8 cellular contexts compared by ENCODE assay signal in the genomic region with DNA sequence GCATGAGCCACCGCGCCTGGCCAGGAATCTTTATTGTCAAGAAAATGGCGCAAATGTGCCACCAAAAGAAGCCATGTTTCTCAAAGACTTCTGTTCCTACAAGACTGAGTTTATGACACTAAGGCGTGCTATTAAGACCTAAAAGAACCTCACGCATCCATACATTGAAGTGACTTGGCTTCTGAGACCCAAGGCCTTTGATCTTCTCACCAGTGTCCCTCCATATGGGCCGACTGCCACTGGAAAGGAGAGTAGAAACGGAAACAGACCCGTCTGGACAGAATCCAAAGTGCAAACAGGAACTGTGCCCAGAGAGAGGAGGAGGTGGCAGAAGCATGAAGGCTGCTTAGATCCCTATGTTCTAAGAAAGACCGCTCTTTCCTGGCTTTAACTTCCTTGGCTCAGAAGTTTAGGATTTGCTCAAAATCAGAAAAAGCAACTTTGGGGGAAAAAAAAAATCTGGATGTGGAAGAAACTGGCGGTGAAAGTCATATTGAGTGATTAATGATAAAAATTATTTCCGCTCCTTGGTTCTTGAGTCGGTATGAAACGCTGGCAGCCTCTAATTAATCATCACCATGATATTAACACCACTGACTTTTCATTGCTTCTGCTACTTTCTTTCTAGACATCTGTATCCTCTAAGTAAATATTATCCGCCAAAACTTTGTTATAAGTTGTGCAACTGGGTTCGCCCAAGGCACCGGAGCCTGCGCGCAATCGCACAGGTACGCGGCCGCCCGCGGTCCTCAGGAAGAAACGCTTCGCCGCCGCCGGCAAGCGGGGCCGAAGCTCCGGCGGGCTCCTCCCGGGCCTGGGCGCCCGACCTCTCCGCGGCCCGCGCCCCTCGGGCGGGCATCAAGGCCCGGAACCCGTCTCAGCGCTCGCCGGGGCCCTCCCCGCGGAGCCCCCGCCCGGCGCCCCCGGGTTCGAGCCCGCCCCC. TPM values are rescaled to one million over a fixed set of nuclear protein-coding genes. Genes with fewer than 3 reads are reported as not detected.
DNase-seq lines count a peak whose midpoint lies in the region; ATAC-seq and TF ChIP-seq lines count a peak whose summit lies in the region.

No MANE protein-coding gene starts in this region.

- H3K4me3 Mint-ChIP-seq in CD8-positive, alpha-beta memory T cell = peak overlapping the region; percentile 89 to 96 (median 93)
- H3K4me3 Mint-ChIP-seq in activated naive CD4-positive, alpha-beta T cell treated with anti-CD3 and anti-CD28 coated beads for 36 hours = peak overlapping the region; percentile 84

- CTCF ChIA-PET in CD8-positive, alpha-beta memory T cell (lab: Charles Lee) = no interaction called here
- CTCF ChIA-PET in activated naive CD4-positive, alpha-beta T cell treated with anti-CD3 and anti-CD28 coated beads for 36 hours (lab: Charles Lee) = no interaction called here

- H3K27ac Mint-ChIP-seq in CD8-positive, alpha-beta memory T cell = peak overlapping the region; percentile 74 to 95 (median 90)
- peak overlapping the region; percentile 83 for H3K27ac Mint-ChIP-seq in activated naive CD4-positive, alpha-beta T cell treated with anti-CD3 and anti-CD28 coated beads for 36 hours

- H3K36me3 Mint-ChIP-seq in CD8-positive, alpha-beta memory T cell = peaks cover 2 to 11% (median 4%) of the 10 kb centered on the region in 3 donors
- peaks cover 4% of the 10 kb centered on the region for H3K36me3 Mint-ChIP-seq in activated naive CD4-positive, alpha-beta T cell treated with anti-CD3 and anti-CD28 coated beads for 36 hours (ENCODE audit: low read depth)

- DNase-seq in CD8-positive, alpha-beta memory T cell = peak in 3 of 5 donors; percentile 2 to 31 (median 6)
- DNase-seq in NCI-H526 treated with DMSO at 0.1 percent for 48 hours (lab: John Stamatoyannopoulos, UW) = peak; percentile 27
- DNase-seq in activated naive CD4-positive, alpha-beta T cell treated with anti-CD3 and anti-CD28 coated beads for 36 hours = peak; percentile 43
- DNase-seq in globus pallidus (ENCODE audit: low spot score) = peak; percentile 55
- DNase-seq in NK-92 (lab: John Stamatoyannopoulos, UW; ENCODE audit: unreplicated experiment) = no peak

- no peaks in the 10 kb centered on the region for H3K9me3 Mint-ChIP-seq in CD8-positive, alpha-beta memory T cell
- H3K9me3 Mint-ChIP-seq in activated naive CD4-positive, alpha-beta T cell treated with anti-CD3 and anti-CD28 coated beads for 36 hours = no peaks in the 10 kb centered on the region

- ATAC-seq in GM19043 (IDR thresholded peaks at IDR 0.05; ENCODE audit: low read depth, unreplicated experiment) (peak; percentile 11), HG03342 (IDR thresholded peaks at IDR 0.05; ENCODE audit: unreplicated experiment) (peak; percentile 28)

- intact Hi-C loops in activated naive CD4-positive, alpha-beta T cell treated with anti-CD3 and anti-CD28 coated beads for 36 hours (cut with micrococcal nuclease) = loop anchor here (1.0 to 5.0 kb wide), 5 partner anchors 58 to 406 kb away; no protein-coding TSS in a partner anchor

- H3K36me3 ChIP-seq in CD8-positive, alpha-beta memory T cell (ENCODE audit: insufficient read depth, low read length) = no peaks in the 10 kb centered on the region
- H3K36me3 ChIP-seq in neutrophil = no peaks in the 10 kb centered on the region

- POLR2A ChIA-PET in CD8-positive, alpha-beta memory T cell (lab: Charles Lee) = interaction anchor here (0.8 to 0.9 kb wide), 3 partner anchors 127 to 510 kb away, joined by 3 to 5 read pairs (median 3); partner anchors contain the start of genes CCT5 and MARCHF6

- peaks cover 0 to 2% of the 10 kb centered on the region in 2 donors for H3K27me3 Mint-ChIP-seq in CD8-positive, alpha-beta memory T cell
- H3K27me3 Mint-ChIP-seq in activated naive CD4-positive, alpha-beta T cell treated with anti-CD3 and anti-CD28 coated beads for 36 hours (ENCODE audit: low read depth) = no peaks in the 10 kb centered on the region

- H3K4me1 ChIP-seq in CD8-positive, alpha-beta memory T cell (ENCODE audit: insufficient read depth, low read length) = peaks cover 28% of the 10 kb centered on the region
- H3K4me1 ChIP-seq in neutrophil (ENCODE audit: control insufficient read depth in 1 of 2, insufficient read depth in 1 of 2, low read depth in 1 of 2, low read length in 1 of 2) = peaks cover 28 to 32% of the 10 kb centered on the region in 2 experiments

- no peaks in the 10 kb centered on the region for H3K27me3 ChIP-seq in CD8-positive, alpha-beta memory T cell (ENCODE audit: insufficient read depth, low read length, poor library complexity, severe bottlenecking)
- no peaks in the 10 kb centered on the region for H3K27me3 ChIP-seq in neutrophil

- H3K27ac ChIP-seq in CD8-positive, alpha-beta memory T cell (ENCODE audit: low read depth, low read length) = peak overlapping the region; percentile 80
- H3K27ac ChIP-seq in neutrophil = peak overlapping the region; percentile 95

- TF ChIP-seq CTCF in neutrophil (IDR thresholded peaks at IDR 0.05) = no peak

- peaks cover 45 to 68% (median 65%) of the 10 kb centered on the region in 3 donors for H3K4me1 Mint-ChIP-seq in CD8-positive, alpha-beta memory T cell
- H3K4me1 Mint-ChIP-seq in activated naive CD4-positive, alpha-beta T cell treated with anti-CD3 and anti-CD28 coated beads for 36 hours (ENCODE audit: low read depth) = peaks cover 51% of the 10 kb centered on the region

- H3K9me3 ChIP-seq in CD8-positive, alpha-beta memory T cell (ENCODE audit: low read length) = no peaks in the 10 kb centered on the region
- no peaks in the 10 kb centered on the region for H3K9me3 ChIP-seq in neutrophil

- peak overlapping the region; percentile 81 for H3K4me3 ChIP-seq in CD8-positive, alpha-beta memory T cell (ENCODE audit: low read length)
- peak overlapping the region; percentile 71 to 78 for H3K4me3 ChIP-seq in neutrophil (ENCODE audit: low read depth in 1 of 2, low read length in 1 of 2)

RNA-seq across cellular contexts. Expression of gene DAP, which starts 0.7 kb away (rescaled TPM):
- total RNA-seq in CD8-positive, alpha-beta memory T cell = 10 to 100 TPM; 60.0 to 61.5 TPM
- 73.7 TPM for polyA plus RNA-seq in CD8-positive, alpha-beta memory T cell
- total RNA-seq in activated naive CD4-positive, alpha-beta T cell treated with anti-CD3 and anti-CD28 coated beads for 36 hours = 10 to 100 TPM; 29.5 to 29.7 TPM
